In the genomic region with DNA sequence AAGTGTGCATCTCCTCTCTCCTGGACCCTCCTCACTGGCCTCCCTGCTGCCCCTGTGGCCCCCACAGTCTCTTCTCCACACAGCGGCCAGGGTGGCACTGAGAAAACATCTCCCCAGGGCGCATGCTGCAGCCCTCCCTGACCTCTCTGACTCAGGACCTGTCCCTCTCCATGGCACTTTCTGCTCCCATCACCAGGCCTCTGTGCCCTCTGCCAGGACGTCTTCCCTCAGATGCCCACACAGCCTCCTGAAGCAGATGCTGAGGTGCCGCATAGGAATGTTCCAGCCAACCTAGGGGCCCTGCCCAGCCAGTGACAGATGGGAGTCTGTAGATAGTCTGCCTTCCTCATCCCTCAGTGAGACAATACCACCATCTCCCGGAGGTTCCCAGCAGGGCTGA, we compare ENCODE assay signal across 1 cellular context.
TF ChIP-seq lines count a peak whose summit lies in the region.

No MANE protein-coding gene starts in this region.

TF ChIP-seq in K562, 482 proteins besides CTCF, POLR2A, EP300 and RAD21:
- TF ChIP-seq, protein P1, sequence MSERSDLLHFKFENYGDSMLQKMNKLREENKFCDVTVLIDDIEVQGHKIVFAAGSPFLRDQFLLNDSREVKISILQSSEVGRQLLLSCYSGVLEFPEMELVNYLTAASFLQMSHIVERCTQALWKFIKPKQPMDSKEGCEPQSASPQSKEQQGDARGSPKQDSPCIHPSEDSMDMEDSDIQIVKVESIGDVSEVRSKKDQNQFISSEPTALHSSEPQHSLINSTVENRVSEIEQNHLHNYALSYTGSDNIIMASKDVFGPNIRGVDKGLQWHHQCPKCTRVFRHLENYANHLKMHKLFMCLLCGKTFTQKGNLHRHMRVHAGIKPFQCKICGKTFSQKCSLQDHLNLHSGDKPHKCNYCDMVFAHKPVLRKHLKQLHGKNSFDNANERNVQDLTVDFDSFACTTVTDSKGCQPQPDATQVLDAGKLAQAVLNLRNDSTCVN (CRISPR knock-in tag; IDR thresholded peaks at IDR 0.05), result no peak
- TF ChIP-seq USF2 (CRISPR knock-in tag; IDR thresholded peaks at IDR 0.05), result no peak
